ENCODE assay signal across 12 cellular contexts in genomic region chr16:46763147-46763546, GRCh38. TPM values are rescaled to one million over a fixed set of nuclear protein-coding genes. Genes with fewer than 3 reads are reported as not detected.
DNase-seq lines count a peak whose midpoint lies in the region; ATAC-seq, FAIRE-seq and TF ChIP-seq lines count a peak whose summit lies in the region.
"Had no signal": no experiment of that assay in that cellular context is flagged by ENCODE, and none has a peak within 500 bp of the region (broad histone marks: within the 10 kb centered on the region; RNA-seq: fewer than 3 reads in every experiment).

No MANE protein-coding gene starts in this region.

- H3K4me3 ChIP-seq in dorsolateral prefrontal cortex, result no peak overlapping the region
- H3K4me3 ChIP-seq in neural progenitor cell, result no peak overlapping the region

- H3K9ac ChIP-seq in neural progenitor cell, result no peak overlapping the region

- peak overlapping the region; percentile 44 for H2AFZ ChIP-seq in neural progenitor cell (replicated peaks)

- DNase-seq in G401 (ENCODE audit: low spot score), result peak; percentile 91
- peak; percentile 52 for DNase-seq in NCI-H2171 (lab: John Stamatoyannopoulos, UW)
- DNase-seq in dorsolateral prefrontal cortex, result peak in 7 of 10 donors; percentile 27 to 89 (median 58)
- no peak for DNase-seq in neural progenitor cell (ENCODE audit: low spot score)
- no peak for DNase-seq in RCC 7860 (ENCODE audit: low spot score)
- DNase-seq in T-helper 2 cell treated with Interferon-gamma antibody and Interleukin-4, amounts not matched to agents 5 μg/mL and 100 μg/mL, for 36 hours (ENCODE audit: low spot score), result no peak
- no peak for DNase-seq in foreskin melanocyte
- DNase-seq: activated CD4-positive, alpha-beta T cell treated with anti-CD3 and anti-CD28 coated beads for 36 hours; brain microvascular endothelial cell had no signal

- intact Hi-C loops in dorsolateral prefrontal cortex (cut with DNase I), result no loop called here

- no peak for FAIRE-seq in RCC 7860 (lab: Jason Lieb, UNC)
- FAIRE-seq: endothelial cell of umbilical vein had no signal

- peaks cover 17% of the 10 kb centered on the region for H3K4me1 Mint-ChIP-seq in neural progenitor cell
- H3K4me1 Mint-ChIP-seq in T-helper 2 cell treated with Interferon-gamma antibody and Interleukin-4, amounts not matched to agents 5 μg/mL and 100 μg/mL, for 36 hours (ENCODE audit: low read depth), result peaks cover 2% of the 10 kb centered on the region
- H3K4me1 Mint-ChIP-seq: activated CD4-positive, alpha-beta T cell treated with anti-CD3 and anti-CD28 coated beads for 36 hours had no signal

- no peaks in the 10 kb centered on the region for H3K79me2 ChIP-seq in neural progenitor cell (ENCODE audit: low read depth)

- H3K9me3 ChIP-seq in neural progenitor cell (ENCODE audit: low read depth), result no peaks in the 10 kb centered on the region

- H3K4me2 ChIP-seq in neural progenitor cell, result no peak overlapping the region

- ATAC-seq in GM19463 (IDR thresholded peaks at IDR 0.05; ENCODE audit: unreplicated experiment), result no peak
- ATAC-seq: activated CD4-positive, alpha-beta T cell treated with anti-CD3 and anti-CD28 coated beads for 36 hours had no signal

- in situ Hi-C loops in G401 (cut with HindIII; ENCODE audit: low sequenced_read_pairs), result no loop called here

- H3K4me3 Mint-ChIP-seq in neural progenitor cell, result no peak overlapping the region
- no peak overlapping the region for H3K4me3 Mint-ChIP-seq in T-helper 2 cell treated with Interferon-gamma antibody and Interleukin-4, amounts not matched to agents 5 μg/mL and 100 μg/mL, for 36 hours
- H3K4me3 Mint-ChIP-seq: activated CD4-positive, alpha-beta T cell treated with anti-CD3 and anti-CD28 coated beads for 36 hours; CD14-positive monocyte had no signal

- H3K27me3 ChIP-seq in dorsolateral prefrontal cortex (no peaks in the 10 kb centered on the region), neural progenitor cell (no peaks in the 10 kb centered on the region)
- H3K27me3 ChIP-seq: brain microvascular endothelial cell had no signal

- no peaks in the 10 kb centered on the region for H3K4me1 ChIP-seq in neural progenitor cell

- no peaks in the 10 kb centered on the region for H3F3A ChIP-seq in neural progenitor cell (ENCODE audit: low read depth)

- TF ChIP-seq CTCF in dorsolateral prefrontal cortex (IDR thresholded peaks at IDR 0.05 in 54 of 56, conservative IDR thresholded peaks at IDR 0.05 in 2 of 56; ENCODE audit: low read depth in 1 of 56, partially characterized antibody in 56 of 56) (no peak), neural progenitor cell (IDR thresholded peaks at IDR 0.05) (no peak)

- H3K36me3 ChIP-seq in neural progenitor cell, result no peaks in the 10 kb centered on the region
- H3K36me3 ChIP-seq: brain microvascular endothelial cell had no signal

- peaks cover 8% of the 10 kb centered on the region for H3K27me3 Mint-ChIP-seq in neural progenitor cell (ENCODE audit: insufficient read depth, low read depth)
- peaks cover 3% of the 10 kb centered on the region for H3K27me3 Mint-ChIP-seq in T-helper 2 cell treated with Interferon-gamma antibody and Interleukin-4, amounts not matched to agents 5 μg/mL and 100 μg/mL, for 36 hours (ENCODE audit: low read depth)

- H4K20me1 ChIP-seq in neural progenitor cell (ENCODE audit: low read depth), result no peaks in the 10 kb centered on the region

- H3K27ac ChIP-seq in dorsolateral prefrontal cortex, result peak overlapping the region in 1 of 59 donors; percentile 68
- no peak overlapping the region for H3K27ac ChIP-seq in neural progenitor cell
- H3K27ac ChIP-seq: brain microvascular endothelial cell had no signal

- H3K36me3 Mint-ChIP-seq in neural progenitor cell, result no peaks in the 10 kb centered on the region
- no peaks in the 10 kb centered on the region for H3K36me3 Mint-ChIP-seq in T-helper 2 cell treated with Interferon-gamma antibody and Interleukin-4, amounts not matched to agents 5 μg/mL and 100 μg/mL, for 36 hours (ENCODE audit: low read depth)
- H3K36me3 Mint-ChIP-seq: CD14-positive monocyte had no signal

- no peaks in the 10 kb centered on the region for H3K9me3 Mint-ChIP-seq in neural progenitor cell
- H3K9me3 Mint-ChIP-seq in T-helper 2 cell treated with Interferon-gamma antibody and Interleukin-4, amounts not matched to agents 5 μg/mL and 100 μg/mL, for 36 hours, result no peaks in the 10 kb centered on the region
- H3K9me3 Mint-ChIP-seq: CD14-positive monocyte had no signal

- peak overlapping the region; percentile 79 for H3K27ac Mint-ChIP-seq in neural progenitor cell
- no peak overlapping the region for H3K27ac Mint-ChIP-seq in T-helper 2 cell treated with Interferon-gamma antibody and Interleukin-4, amounts not matched to agents 5 μg/mL and 100 μg/mL, for 36 hours
- H3K27ac Mint-ChIP-seq: activated CD4-positive, alpha-beta T cell treated with anti-CD3 and anti-CD28 coated beads for 36 hours; CD14-positive monocyte had no signal

RNA-seq across cellular contexts. Expression of gene MYLK3, which starts 15.0 kb away (rescaled TPM):
- total RNA-seq in G401 (2014; rRNA removed; shearing (Covaris generic)), result 4.7 and 9.1 TPM in 2 replicates
- total RNA-seq in dorsolateral prefrontal cortex (1 to 10 TPM in 98 of 120 experiments, under 1 TPM in 22; 0.24 to 6.4 (median 1.8) TPM), neural progenitor cell (ENCODE audit: low replicate concordance) (0.28 and 1.6 TPM in 2 replicates)
- total RNA-seq: endothelial cell of umbilical vein had no signal

Comparison
In these comparisons a context has a peak if more than half of its experiments do, and no peak if none do; other contexts are left out.
1. DNase-seq: peak in G401 (single experiment), NCI-H2171 (single experiment) and dorsolateral prefrontal cortex (7 of 10); none in neural progenitor cell (single experiment), RCC 7860 (single experiment), T-helper 2 cell treated with Interferon-gamma antibody and Interleukin-4, amounts not matched to agents 5 μg/mL and 100 μg/mL, for 36 hours (single experiment) and foreskin melanocyte (single experiment).